Comparison of ENCODE assay signal across 9 cellular contexts in the genomic region with DNA sequence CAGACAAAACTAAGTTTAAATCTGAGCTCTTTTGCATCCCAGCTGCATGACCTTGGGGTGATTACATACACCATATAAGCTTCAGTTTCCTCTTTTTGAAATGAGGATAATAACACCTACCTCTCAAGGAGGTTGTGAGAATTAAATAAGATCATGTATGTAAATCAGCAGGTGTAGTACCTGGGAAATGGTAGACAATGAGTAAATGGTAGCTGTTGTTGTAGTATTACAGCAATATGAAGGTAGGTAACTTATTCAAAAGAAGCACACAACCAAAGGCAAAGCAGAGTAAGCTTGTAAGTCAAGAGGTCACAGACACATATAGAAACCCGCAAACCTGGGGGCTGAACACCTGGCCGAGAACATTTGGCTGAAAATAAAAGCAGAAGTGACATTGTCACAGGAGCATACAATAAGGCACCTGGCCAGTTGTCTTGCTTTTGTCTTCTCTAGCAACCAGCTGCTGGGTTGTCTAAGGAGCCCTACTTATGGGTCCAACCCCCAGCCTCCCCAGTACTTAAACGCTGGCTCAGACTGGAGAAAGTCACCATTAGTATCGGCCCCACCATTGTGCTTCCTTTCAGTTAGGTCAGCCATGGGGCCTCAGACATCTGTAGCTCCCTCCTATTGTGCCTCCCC.
DNase-seq lines count a peak whose midpoint lies in the region; ATAC-seq and TF ChIP-seq lines count a peak whose summit lies in the region.
"Had no signal": no experiment of that assay in that cellular context is flagged by ENCODE, and none has a peak within 500 bp of the region (broad histone marks: within the 10 kb centered on the region; RNA-seq: fewer than 3 reads in every experiment).

No MANE protein-coding gene starts in this region.

- peaks cover 28 to 39% (median 38%) of the 10 kb centered on the region in 3 donors for H3K4me1 Mint-ChIP-seq in IgD-negative memory B cell
- peaks cover 31 to 53% of the 10 kb centered on the region in 2 donors for H3K4me1 Mint-ChIP-seq in stimulated activated naive B cell treated with anti-CD40 and anti-IgM and Interleukin-4, amounts not matched to agents 10 μg/mL and 1 μg/mL and 100 μg/mL, for 72 hours

- H3K4me3 ChIP-seq in coronary artery: no peak overlapping the region
- H3K4me3 ChIP-seq: SK-N-MC had no signal

- no peak overlapping the region for H3K27ac ChIP-seq in coronary artery
- H3K27ac ChIP-seq: SK-N-MC had no signal

- H3K4me3 Mint-ChIP-seq in IgD-negative memory B cell: peak overlapping the region; percentile 13 to 88 (median 56)
- H3K4me3 Mint-ChIP-seq in stimulated activated naive B cell treated with anti-CD40 and anti-IgM and Interleukin-4, amounts not matched to agents 10 μg/mL and 1 μg/mL and 100 μg/mL, for 72 hours: peak overlapping the region; percentile 20 to 26

- no peaks in the 10 kb centered on the region for H3K27me3 Mint-ChIP-seq in IgD-negative memory B cell
- no peaks in the 10 kb centered on the region for H3K27me3 Mint-ChIP-seq in stimulated activated naive B cell treated with anti-CD40 and anti-IgM and Interleukin-4, amounts not matched to agents 10 μg/mL and 1 μg/mL and 100 μg/mL, for 72 hours

- peak; percentile 94 for ATAC-seq in HG02763 (IDR thresholded peaks at IDR 0.05; ENCODE audit: unreplicated experiment)
- peak; percentile 87 to 91 for ATAC-seq in stimulated activated naive B cell treated with anti-CD40 and anti-IgM and Interleukin-4, amounts not matched to agents 10 μg/mL and 1 μg/mL and 100 μg/mL, for 72 hours (replicated peaks)

- H3K36me3 Mint-ChIP-seq in IgD-negative memory B cell: peaks cover 2% of the 10 kb centered on the region
- H3K36me3 Mint-ChIP-seq in stimulated activated naive B cell treated with anti-CD40 and anti-IgM and Interleukin-4, amounts not matched to agents 10 μg/mL and 1 μg/mL and 100 μg/mL, for 72 hours: peaks cover 8 to 14% of the 10 kb centered on the region in 2 donors

- peak overlapping the region; percentile 71 to 94 (median 87) for H3K27ac Mint-ChIP-seq in IgD-negative memory B cell
- H3K27ac Mint-ChIP-seq in stimulated activated naive B cell treated with anti-CD40 and anti-IgM and Interleukin-4, amounts not matched to agents 10 μg/mL and 1 μg/mL and 100 μg/mL, for 72 hours: peak overlapping the region; percentile 80

- H3K9me3 Mint-ChIP-seq in IgD-negative memory B cell: peaks cover 0 to 13% (median 0%) of the 10 kb centered on the region in 3 donors
- peaks cover 4 to 10% of the 10 kb centered on the region in 2 donors for H3K9me3 Mint-ChIP-seq in stimulated activated naive B cell treated with anti-CD40 and anti-IgM and Interleukin-4, amounts not matched to agents 10 μg/mL and 1 μg/mL and 100 μg/mL, for 72 hours

- TF ChIP-seq CTCF in coronary artery (IDR thresholded peaks at IDR 0.05): no peak

- DNase-seq in GM19240 (ENCODE audit: insufficient read length, low spot score) (peak; percentile 52), NCI-H2171 (lab: John Stamatoyannopoulos, UW) (no peak), HuH-7.5 (ENCODE audit: low spot score) (no peak), coronary artery (ENCODE audit: low spot score) (no peak)
- peak; percentile 63 for DNase-seq in stimulated activated naive B cell treated with anti-CD40 and anti-IgM and Interleukin-4, amounts not matched to agents 10 μg/mL and 1 μg/mL and 100 μg/mL, for 72 hours
- DNase-seq: posterior cingulate gyrus had no signal

Comparison
In these comparisons a context has a peak if more than half of its experiments do, and no peak if none do; other contexts are left out.
1. DNase-seq: peak in GM19240 (single experiment) and stimulated activated naive B cell treated with anti-CD40 and anti-IgM and Interleukin-4, amounts not matched to agents 10 μg/mL and 1 μg/mL and 100 μg/mL, for 72 hours (single experiment); none in NCI-H2171 (single experiment), HuH-7.5 (single experiment) and coronary artery (single experiment).